In the genomic region with DNA sequence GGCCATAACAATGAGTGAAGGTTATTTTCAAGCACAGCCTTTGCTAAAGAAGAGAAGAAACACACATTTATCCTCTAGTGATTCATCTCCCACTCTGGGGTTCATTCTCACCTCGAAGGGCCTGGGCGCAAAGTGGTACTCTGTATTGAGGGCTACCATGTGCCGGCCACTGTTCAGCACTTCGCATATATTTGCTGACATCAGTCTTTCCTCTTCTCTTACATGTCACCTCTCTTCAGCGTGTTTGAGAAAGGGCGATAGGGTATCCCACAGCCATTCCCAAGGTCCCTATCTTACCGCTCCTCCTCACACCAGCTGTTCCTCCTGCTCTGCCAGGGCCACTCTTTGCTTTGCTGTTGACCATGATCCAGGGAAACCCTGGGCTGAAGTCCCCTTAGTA, we compare ENCODE assay signal across 1 cellular context.
TF ChIP-seq lines count a peak whose summit lies in the region.

No MANE protein-coding gene starts in this region.

TF ChIP-seq in K562, 482 proteins besides CTCF, POLR2A, EP300 and RAD21 (continued from another document):
- no peak for TF ChIP-seq E2F5 (CRISPR knock-in tag; IDR thresholded peaks at IDR 0.05)
